Comparison of ENCODE assay signal across 8 cellular contexts in the genomic region with DNA sequence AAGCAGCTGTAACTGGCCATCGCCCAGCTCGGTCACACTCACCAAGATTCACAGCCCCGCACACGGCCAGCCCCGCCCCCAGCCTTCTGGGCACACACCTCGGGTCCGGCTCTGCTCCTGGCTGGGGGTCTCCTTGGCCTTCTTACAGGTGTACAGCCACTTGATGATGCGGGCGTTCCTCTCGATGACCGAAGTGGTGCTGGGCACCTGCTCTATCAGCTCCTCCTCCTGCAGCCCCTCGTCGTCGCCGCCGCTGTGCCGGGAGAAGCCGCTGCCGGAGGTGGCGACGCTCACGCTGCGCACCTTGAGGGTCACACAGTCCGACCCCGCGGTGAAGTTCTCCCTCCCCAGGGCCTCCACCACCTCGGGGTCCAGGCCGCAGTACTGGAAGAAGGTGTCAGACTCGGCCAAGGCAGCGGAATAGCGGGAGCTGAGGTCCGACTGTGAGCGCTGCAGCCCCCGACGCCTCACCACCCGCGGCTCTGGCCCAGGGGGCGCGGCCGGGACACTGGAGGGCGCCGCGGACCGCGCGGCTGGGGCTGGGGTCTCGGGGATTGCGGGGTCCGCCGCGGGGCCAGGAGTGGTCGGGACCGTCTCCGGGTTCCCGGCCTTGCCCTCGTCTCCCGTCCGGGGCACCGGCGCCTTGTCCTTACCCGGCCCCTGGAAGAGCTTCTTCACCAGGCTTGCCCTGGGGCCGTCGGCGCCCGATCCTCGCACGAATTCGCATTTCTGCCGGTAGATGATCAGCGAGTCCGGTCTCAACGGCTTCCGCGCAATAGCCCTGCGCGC. TPM values are rescaled to one million over a fixed set of nuclear protein-coding genes. Genes with fewer than 3 reads are reported as not detected.
DNase-seq lines count a peak whose midpoint lies in the region; ATAC-seq and TF ChIP-seq lines count a peak whose summit lies in the region.

No MANE protein-coding gene starts in this region.

- DNase-seq in activated CD8-positive, alpha-beta T cell treated with anti-CD3 and anti-CD28 coated beads, Interleukin-2, amount 10 ng/mL, durations not matched to agents 7 days and 5 days, result no peak
- DNase-seq in GDM1 (lab: John Stamatoyannopoulos, UW) (no peak), SJCRH30 (no peak)
- no peak for DNase-seq in effector CD4-positive, alpha-beta T cell

- peaks cover 2% of the 10 kb centered on the region for H3K36me3 Mint-ChIP-seq in activated CD8-positive, alpha-beta T cell treated with anti-CD3 and anti-CD28 coated beads, Interleukin-2, amount 10 ng/mL, durations not matched to agents 7 days and 5 days (ENCODE audit: low read depth)

- POLR2A ChIA-PET in HEK293 (lab: Yijun Ruan, JAX), result no interaction called here
- POLR2A ChIA-PET in activated CD8-positive, alpha-beta T cell treated with anti-CD3 and anti-CD28 coated beads, Interleukin-2, amount 10 ng/mL, durations not matched to agents 7 days and 5 days (lab: Charles Lee), result no interaction called here

- peak overlapping the region; percentile 40 for H3K4me3 Mint-ChIP-seq in activated CD8-positive, alpha-beta T cell treated with anti-CD3 and anti-CD28 coated beads, Interleukin-2, amount 10 ng/mL, durations not matched to agents 7 days and 5 days

- H3K27ac Mint-ChIP-seq in activated CD8-positive, alpha-beta T cell treated with anti-CD3 and anti-CD28 coated beads, Interleukin-2, amount 10 ng/mL, durations not matched to agents 7 days and 5 days, result no peak overlapping the region

- H3K9me3 ChIP-seq in HEK293 (ENCODE audit: control insufficient read depth, insufficient read depth, low read depth, low read length) (no peaks in the 10 kb centered on the region), iPS-18a (ENCODE audit: control insufficient read depth, low read depth, low read length) (no peaks in the 10 kb centered on the region), SJCRH30 (replicated peaks) (no peaks in the 10 kb centered on the region)

- CTCF ChIA-PET in HEK293 (lab: Yijun Ruan, JAX), result no interaction called here
- CTCF ChIA-PET in activated CD8-positive, alpha-beta T cell treated with anti-CD3 and anti-CD28 coated beads, Interleukin-2, amount 10 ng/mL, durations not matched to agents 7 days and 5 days (lab: Charles Lee), result interaction anchor here (1.2 kb wide), 1 partner anchor 24 kb away, joined by 4 read pairs; no protein-coding TSS in a partner anchor

- peak overlapping the region; percentile 63 for H3K4me3 ChIP-seq in HEK293 (ENCODE audit: low read depth, low read length)
- peak overlapping the region; percentile 76 for H3K4me3 ChIP-seq in iPS-18a (ENCODE audit: low read length)
- peak overlapping the region; percentile 44 to 71 (median 58) for H3K4me3 ChIP-seq in skin epidermis
- H3K4me3 ChIP-seq in SJCRH30, result no peak overlapping the region

- peaks cover 62% of the 10 kb centered on the region for H3K27me3 Mint-ChIP-seq in activated CD8-positive, alpha-beta T cell treated with anti-CD3 and anti-CD28 coated beads, Interleukin-2, amount 10 ng/mL, durations not matched to agents 7 days and 5 days (ENCODE audit: low read depth)

- H3K4me1 ChIP-seq in HEK293 (ENCODE audit: control insufficient read depth, insufficient read depth, low read length) (0 out of 2 replicates have a peak, but pooled peaks cover 2% of the 10 kb centered on the region), iPS-18a (ENCODE audit: control insufficient read depth, low read depth, low read length) (peaks cover 12% of the 10 kb centered on the region), SJCRH30 (no peaks in the 10 kb centered on the region)

- no peaks in the 10 kb centered on the region for H3K36me3 ChIP-seq in HEK293 (ENCODE audit: control insufficient read depth in 2 of 2, insufficient read depth in 1 of 2, low read length in 2 of 2)
- H3K36me3 ChIP-seq in iPS-18a (ENCODE audit: control insufficient read depth, low read depth, low read length), result peaks cover 6% of the 10 kb centered on the region
- no peaks in the 10 kb centered on the region for H3K36me3 ChIP-seq in SJCRH30

- H3K4me1 Mint-ChIP-seq in activated CD8-positive, alpha-beta T cell treated with anti-CD3 and anti-CD28 coated beads, Interleukin-2, amount 10 ng/mL, durations not matched to agents 7 days and 5 days (ENCODE audit: low read depth), result peaks cover 9% of the 10 kb centered on the region

- H3K27me3 ChIP-seq in iPS-18a (ENCODE audit: control insufficient read depth, insufficient read depth, low read length) (peaks cover 36% of the 10 kb centered on the region), SJCRH30 (no peaks in the 10 kb centered on the region)

- no peak overlapping the region for H3K9ac ChIP-seq in iPS-18a (ENCODE audit: low read length)

- H3K9me3 Mint-ChIP-seq in activated CD8-positive, alpha-beta T cell treated with anti-CD3 and anti-CD28 coated beads, Interleukin-2, amount 10 ng/mL, durations not matched to agents 7 days and 5 days (ENCODE audit: insufficient read depth), result no peaks in the 10 kb centered on the region

- ATAC-seq in activated CD8-positive, alpha-beta T cell treated with anti-CD3 and anti-CD28 coated beads, Interleukin-2, amount 10 ng/mL, durations not matched to agents 7 days and 5 days, result peak; percentile 21
- no peak for ATAC-seq in HG03159 (IDR thresholded peaks at IDR 0.05; ENCODE audit: unreplicated experiment)

- TF ChIP-seq CTCF in HEK293 (tag by site-specific recombination; IDR thresholded peaks at IDR 0.05), result no peak

- H3K27ac ChIP-seq in HEK293 (ENCODE audit: extremely low read depth, low read depth, low read length), result peak overlapping the region; percentile 17; the same call in 1 of the 2 replicates
- no peak overlapping the region for H3K27ac ChIP-seq in iPS-18a (ENCODE audit: low read length)
- peak overlapping the region; percentile 3 to 89 (median 82) for H3K27ac ChIP-seq in skin epidermis
- no peak overlapping the region for H3K27ac ChIP-seq in SJCRH30

TF ChIP-seq in HEK293, 187 proteins besides CTCF, POLR2A, EP300 and RAD21:
- TF ChIP-seq ZNF473 (tag by site-specific recombination; IDR thresholded peaks at IDR 0.05) (no peak), ZBTB20 (tag by site-specific recombination; IDR thresholded peaks at IDR 0.05) (0 out of 2 replicates have a peak, but pooled peaks have one; percentile 15), ZNF404 (tag by site-specific recombination; IDR thresholded peaks at IDR 0.05) (no peak)
- TF ChIP-seq, protein P1, sequence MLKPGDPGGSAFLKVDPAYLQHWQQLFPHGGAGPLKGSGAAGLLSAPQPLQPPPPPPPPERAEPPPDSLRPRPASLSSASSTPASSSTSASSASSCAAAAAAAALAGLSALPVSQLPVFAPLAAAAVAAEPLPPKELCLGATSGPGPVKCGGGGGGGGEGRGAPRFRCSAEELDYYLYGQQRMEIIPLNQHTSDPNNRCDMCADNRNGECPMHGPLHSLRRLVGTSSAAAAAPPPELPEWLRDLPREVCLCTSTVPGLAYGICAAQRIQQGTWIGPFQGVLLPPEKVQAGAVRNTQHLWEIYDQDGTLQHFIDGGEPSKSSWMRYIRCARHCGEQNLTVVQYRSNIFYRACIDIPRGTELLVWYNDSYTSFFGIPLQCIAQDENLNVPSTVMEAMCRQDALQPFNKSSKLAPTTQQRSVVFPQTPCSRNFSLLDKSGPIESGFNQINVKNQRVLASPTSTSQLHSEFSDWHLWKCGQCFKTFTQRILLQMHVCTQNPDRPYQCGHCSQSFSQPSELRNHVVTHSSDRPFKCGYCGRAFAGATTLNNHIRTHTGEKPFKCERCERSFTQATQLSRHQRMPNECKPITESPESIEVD (tag by site-specific recombination; IDR thresholded peaks at IDR 0.05), result no peak
- TF ChIP-seq, protein P2, sequence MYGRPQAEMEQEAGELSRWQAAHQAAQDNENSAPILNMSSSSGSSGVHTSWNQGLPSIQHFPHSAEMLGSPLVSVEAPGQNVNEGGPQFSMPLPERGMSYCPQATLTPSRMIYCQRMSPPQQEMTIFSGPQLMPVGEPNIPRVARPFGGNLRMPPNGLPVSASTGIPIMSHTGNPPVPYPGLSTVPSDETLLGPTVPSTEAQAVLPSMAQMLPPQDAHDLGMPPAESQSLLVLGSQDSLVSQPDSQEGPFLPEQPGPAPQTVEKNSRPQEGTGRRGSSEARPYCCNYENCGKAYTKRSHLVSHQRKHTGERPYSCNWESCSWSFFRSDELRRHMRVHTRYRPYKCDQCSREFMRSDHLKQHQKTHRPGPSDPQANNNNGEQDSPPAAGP (tag by site-specific recombination; IDR thresholded peaks at IDR 0.05), result no peak
- TF ChIP-seq, protein P3, sequence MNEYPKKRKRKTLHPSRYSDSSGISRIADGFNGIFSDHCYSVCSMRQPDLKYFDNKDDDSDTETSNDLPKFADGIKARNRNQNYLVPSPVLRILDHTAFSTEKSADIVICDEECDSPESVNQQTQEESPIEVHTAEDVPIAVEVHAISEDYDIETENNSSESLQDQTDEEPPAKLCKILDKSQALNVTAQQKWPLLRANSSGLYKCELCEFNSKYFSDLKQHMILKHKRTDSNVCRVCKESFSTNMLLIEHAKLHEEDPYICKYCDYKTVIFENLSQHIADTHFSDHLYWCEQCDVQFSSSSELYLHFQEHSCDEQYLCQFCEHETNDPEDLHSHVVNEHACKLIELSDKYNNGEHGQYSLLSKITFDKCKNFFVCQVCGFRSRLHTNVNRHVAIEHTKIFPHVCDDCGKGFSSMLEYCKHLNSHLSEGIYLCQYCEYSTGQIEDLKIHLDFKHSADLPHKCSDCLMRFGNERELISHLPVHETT (tag by site-specific recombination; IDR thresholded peaks at IDR 0.05), result no peak
- TF ChIP-seq, protein P4, sequence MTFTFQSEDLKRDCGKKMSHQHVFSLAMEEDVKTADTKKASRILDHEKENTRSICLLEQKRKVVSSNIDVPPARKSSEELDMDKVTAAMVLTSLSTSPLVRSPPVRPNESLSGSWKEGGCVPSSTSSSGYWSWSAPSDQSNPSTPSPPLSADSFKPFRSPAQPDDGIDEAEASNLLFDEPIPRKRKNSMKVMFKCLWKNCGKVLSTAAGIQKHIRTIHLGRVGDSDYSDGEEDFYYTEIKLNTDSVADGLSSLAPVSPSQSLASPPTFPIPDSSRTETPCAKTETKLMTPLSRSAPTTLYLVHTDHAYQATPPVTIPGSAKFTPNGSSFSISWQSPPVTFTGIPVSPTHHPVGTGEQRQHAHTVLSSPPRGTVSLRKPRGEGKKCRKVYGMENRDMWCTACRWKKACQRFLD (tag by site-specific recombination; IDR thresholded peaks at IDR 0.05), result no peak
TF ChIP-seq in HEK293: peak in this region for 1.

RNA-seq across cellular contexts. Expression of a gene that starts 0.8 kb away (rescaled TPM):
- total RNA-seq in activated CD8-positive, alpha-beta T cell treated with anti-CD3 and anti-CD28 coated beads, Interleukin-2, amount 10 ng/mL, durations not matched to agents 7 days and 5 days, result under 1 TPM; 0.08 to 0.16 TPM
- total RNA-seq in SJCRH30 (2014; rRNA removed; shearing (Covaris generic)), result not detected in 2 replicates

Comparison
In these comparisons a context has a peak if more than half of its experiments do, and no peak if none do; other contexts are left out.
1. H3K27ac ChIP-seq: peak in HEK293 (single experiment) and skin epidermis (21 of 21); none in iPS-18a (single experiment) and SJCRH30 (single experiment).